In genomic region chr3:161371441-161372320, GRCh38 we compare ENCODE assay signal across 8 cellular contexts. TPM values are rescaled to one million over a fixed set of nuclear protein-coding genes. Genes with fewer than 3 reads are reported as not detected.
DNase-seq lines count a peak whose midpoint lies in the region; ATAC-seq and TF ChIP-seq lines count a peak whose summit lies in the region.

A gene with protein sequence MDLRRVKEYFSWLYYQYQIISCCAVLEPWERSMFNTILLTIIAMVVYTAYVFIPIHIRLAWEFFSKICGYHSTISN (minus strand): TSS chr3:161371517. CDS start chr3:161346323, 25,194 bp downstream.

- H2AK5ac ChIP-seq in mesenchymal stem cell (ENCODE audit: low read length, severe bottlenecking) = no peak within 1 kb of the TSS

- CTCF ChIA-PET in activated CD4-positive, alpha-beta memory T cell treated with anti-CD3 and anti-CD28 coated beads for 36 hours (lab: Charles Lee) = interaction anchor here (0.7 to 1.8 kb wide), 6 partner anchors 19 to 96 kb away, joined by 3 to 6 read pairs (median 3); no protein-coding TSS in a partner anchor

- H2BK15ac ChIP-seq in mesenchymal stem cell (ENCODE audit: low read depth, poor library complexity, severe bottlenecking) = no peak within 1 kb of the TSS

- no peaks in the 10 kb centered on the region for H3K9me3 Mint-ChIP-seq in activated CD4-positive, alpha-beta memory T cell treated with anti-CD3 and anti-CD28 coated beads for 36 hours
- no peaks in the 10 kb centered on the region for H3K9me3 Mint-ChIP-seq in stimulated activated memory B cell treated with anti-CD40 and anti-IgM and Interleukin-4, amounts not matched to agents 10 μg/mL and 1 μg/mL and 100 μg/mL, for 72 hours

- POLR2A ChIA-PET in activated CD4-positive, alpha-beta memory T cell treated with anti-CD3 and anti-CD28 coated beads for 36 hours (lab: Charles Lee) = no interaction called here

- H3K23ac ChIP-seq in mesenchymal stem cell (ENCODE audit: low read length in 2 of 2) = no peak within 1 kb of the TSS

- intact Hi-C loops in activated CD4-positive, alpha-beta memory T cell treated with anti-CD3 and anti-CD28 coated beads for 36 hours (cut with micrococcal nuclease) = loop anchor here (2.0 kb wide), 1 partner anchor 23 kb away; no protein-coding TSS in a partner anchor

- no peak within 1 kb of the TSS for H3K27ac ChIP-seq in effector memory CD4-positive, alpha-beta T cell (ENCODE audit: insufficient read depth, low read length, poor library complexity, severe bottlenecking)
- no peak within 1 kb of the TSS for H3K27ac ChIP-seq in mesenchymal stem cell (ENCODE audit: low read length, poor library complexity, severe bottlenecking)

- peak within 1 kb of the TSS; percentile 64 for H3K9ac ChIP-seq in mesenchymal stem cell (ENCODE audit: low read length)

- H3K4ac ChIP-seq in mesenchymal stem cell (ENCODE audit: low read depth in 1 of 2, low read length in 2 of 2) = no peak within 1 kb of the TSS

- H3K79me1 ChIP-seq in mesenchymal stem cell (replicated peaks; ENCODE audit: low read length, poor library complexity, severe bottlenecking) = no peaks in the 10 kb centered on the region

- H3K4me1 Mint-ChIP-seq in activated CD4-positive, alpha-beta memory T cell treated with anti-CD3 and anti-CD28 coated beads for 36 hours (ENCODE audit: low read depth) = peaks cover 8% of the 10 kb centered on the region
- peaks cover 20% of the 10 kb centered on the region for H3K4me1 Mint-ChIP-seq in stimulated activated memory B cell treated with anti-CD40 and anti-IgM and Interleukin-4, amounts not matched to agents 10 μg/mL and 1 μg/mL and 100 μg/mL, for 72 hours

- H3K9me3 ChIP-seq in effector memory CD4-positive, alpha-beta T cell (ENCODE audit: control insufficient read depth, low read length) = no peaks in the 10 kb centered on the region
- H3K9me3 ChIP-seq in mesenchymal stem cell (ENCODE audit: control insufficient read depth, low read length) = no peaks in the 10 kb centered on the region

- 2% methylated on average over 50 of the region's 53 CpGs for WGBS in mesenchymal stem cell

- H3K4me2 ChIP-seq in mesenchymal stem cell (ENCODE audit: low read length, poor library complexity, severe bottlenecking) = peak within 1 kb of the TSS; percentile 97

- H3K36me3 Mint-ChIP-seq in activated CD4-positive, alpha-beta memory T cell treated with anti-CD3 and anti-CD28 coated beads for 36 hours = no peaks in the 10 kb centered on the region
- no peaks in the 10 kb centered on the region for H3K36me3 Mint-ChIP-seq in stimulated activated memory B cell treated with anti-CD40 and anti-IgM and Interleukin-4, amounts not matched to agents 10 μg/mL and 1 μg/mL and 100 μg/mL, for 72 hours

- ATAC-seq in HG02588 (IDR thresholded peaks at IDR 0.05; ENCODE audit: unreplicated experiment) = peak; percentile 49
- peak; percentile 43 for ATAC-seq in stimulated activated memory B cell treated with anti-CD40 and anti-IgM and Interleukin-4, amounts not matched to agents 10 μg/mL and 1 μg/mL and 100 μg/mL, for 72 hours

- H2BK12ac ChIP-seq in mesenchymal stem cell (ENCODE audit: low read length in 2 of 2) = no peak within 1 kb of the TSS

- peak within 1 kb of the TSS in 1 of 2 experiments; percentile 10 for H3K18ac ChIP-seq in mesenchymal stem cell (ENCODE audit: low read depth in 1 of 2, low read length in 2 of 2)

- H3K4me3 Mint-ChIP-seq in activated CD4-positive, alpha-beta memory T cell treated with anti-CD3 and anti-CD28 coated beads for 36 hours = peak within 1 kb of the TSS; percentile 74
- H3K4me3 Mint-ChIP-seq in stimulated activated memory B cell treated with anti-CD40 and anti-IgM and Interleukin-4, amounts not matched to agents 10 μg/mL and 1 μg/mL and 100 μg/mL, for 72 hours = peak within 1 kb of the TSS; percentile 71

- H3K4me1 ChIP-seq in effector memory CD4-positive, alpha-beta T cell (ENCODE audit: control insufficient read depth, insufficient read depth, low read length, poor library complexity, severe bottlenecking) = no peaks in the 10 kb centered on the region
- peaks cover 17% of the 10 kb centered on the region for H3K4me1 ChIP-seq in mesenchymal stem cell (ENCODE audit: control insufficient read depth, insufficient read depth, low read depth, low read length)

- H4K8ac ChIP-seq in mesenchymal stem cell (ENCODE audit: low read length) = peak within 1 kb of the TSS; percentile 7

- no peaks in the 10 kb centered on the region for H3K36me3 ChIP-seq in effector memory CD4-positive, alpha-beta T cell (ENCODE audit: control insufficient read depth, insufficient read depth, low read length)
- no peaks in the 10 kb centered on the region for H3K36me3 ChIP-seq in mesenchymal stem cell (ENCODE audit: control insufficient read depth in 1 of 2, insufficient read depth in 2 of 2, low read depth in 1 of 2, low read length in 2 of 2)

- no peak within 1 kb of the TSS for H3K14ac ChIP-seq in mesenchymal stem cell (ENCODE audit: low read length in 2 of 2)

- peak; percentile 19; the same call in 1 of the 3 replicates for TF ChIP-seq CTCF in GM12872 (IDR thresholded peaks at IDR 0.05; ENCODE audit: insufficient read depth, low read depth, low read length)

- DNase-seq in NCI-H2107 (lab: John Stamatoyannopoulos, UW) (peak; percentile 66), mesenchymal stem cell (peak; percentile 35), MV-4-11 (lab: John Stamatoyannopoulos, UW) (no peak)
- peak; percentile 57 for DNase-seq in activated CD4-positive, alpha-beta memory T cell treated with anti-CD3 and anti-CD28 coated beads for 36 hours
- peak in 1 of 3 donors; percentile 13 for DNase-seq in effector memory CD4-positive, alpha-beta T cell

- H2BK5ac ChIP-seq in mesenchymal stem cell (ENCODE audit: low read depth, low read length, poor library complexity, severe bottlenecking) = no peak within 1 kb of the TSS

- H3K27ac Mint-ChIP-seq in activated CD4-positive, alpha-beta memory T cell treated with anti-CD3 and anti-CD28 coated beads for 36 hours = no peak within 1 kb of the TSS
- no peak within 1 kb of the TSS for H3K27ac Mint-ChIP-seq in stimulated activated memory B cell treated with anti-CD40 and anti-IgM and Interleukin-4, amounts not matched to agents 10 μg/mL and 1 μg/mL and 100 μg/mL, for 72 hours

- no peak within 1 kb of the TSS for H4K91ac ChIP-seq in mesenchymal stem cell (ENCODE audit: low read length)

- H2BK120ac ChIP-seq in mesenchymal stem cell (ENCODE audit: low read depth, low read length) = no peak within 1 kb of the TSS

- peaks cover 23% of the 10 kb centered on the region for H3K27me3 Mint-ChIP-seq in activated CD4-positive, alpha-beta memory T cell treated with anti-CD3 and anti-CD28 coated beads for 36 hours
- H3K27me3 Mint-ChIP-seq in stimulated activated memory B cell treated with anti-CD40 and anti-IgM and Interleukin-4, amounts not matched to agents 10 μg/mL and 1 μg/mL and 100 μg/mL, for 72 hours = peaks cover 72% of the 10 kb centered on the region

- H2AFZ ChIP-seq in mesenchymal stem cell (ENCODE audit: low read depth, low read length) = peak within 1 kb of the TSS; percentile 49

- peaks cover 5% of the 10 kb centered on the region for H3K27me3 ChIP-seq in effector memory CD4-positive, alpha-beta T cell (replicated peaks; ENCODE audit: control insufficient read depth, insufficient read depth, low read length, poor library complexity, severe bottlenecking)
- peaks cover 24 to 25% of the 10 kb centered on the region in 2 experiments for H3K27me3 ChIP-seq in mesenchymal stem cell (ENCODE audit: control insufficient read depth in 1 of 2, insufficient read depth in 1 of 2, low read length in 2 of 2)

- H3K4me3 ChIP-seq in effector memory CD4-positive, alpha-beta T cell (ENCODE audit: insufficient read depth, low read depth, low read length, poor library complexity, severe bottlenecking) = peak within 1 kb of the TSS; percentile 58
- peak within 1 kb of the TSS; percentile 52 to 83 for H3K4me3 ChIP-seq in mesenchymal stem cell (ENCODE audit: insufficient read depth in 1 of 2, low read depth in 1 of 2, low read length in 2 of 2)

RNA-seq across cellular contexts. Expression of the gene that starts here (rescaled TPM):
- total RNA-seq in activated CD4-positive, alpha-beta memory T cell treated with anti-CD3 and anti-CD28 coated beads for 36 hours = not detected
- not detected for polyA plus RNA-seq in mesenchymal stem cell (2013, experiment 1 of 2)
- not detected for polyA plus RNA-seq in mesenchymal stem cell (2013, experiment 2 of 2)

Comparison
In these comparisons a context has a peak if more than half of its experiments do, and no peak if none do; other contexts are left out.
1. Peak in DNase-seq in activated CD4-positive, alpha-beta memory T cell treated with anti-CD3 and anti-CD28 coated beads for 36 hours; RNA of the gene not detected or under 1 TPM.